ENCODE assay signal across 16 cellular contexts in genomic region chr13:46571941-46572340, GRCh38. TPM values are rescaled to one million over a fixed set of nuclear protein-coding genes. Genes with fewer than 3 reads are reported as not detected.
DNase-seq lines count a peak whose midpoint lies in the region; ATAC-seq and TF ChIP-seq lines count a peak whose summit lies in the region.
"Had no signal": no experiment of that assay in that cellular context is flagged by ENCODE, and none has a peak within 500 bp of the region (broad histone marks: within the 10 kb centered on the region; RNA-seq: fewer than 3 reads in every experiment).

No MANE protein-coding gene starts in this region.

- ATAC-seq in gastroesophageal sphincter, result no peak
- ATAC-seq: WTC11 had no signal

- H3K9me3 ChIP-seq in DOHH2 (ENCODE audit: control insufficient read depth, insufficient read depth, low read length) (no peaks in the 10 kb centered on the region), gastroesophageal sphincter (no peaks in the 10 kb centered on the region), sigmoid colon (no peaks in the 10 kb centered on the region)

- H3K36me3 ChIP-seq in DOHH2 (ENCODE audit: control insufficient read depth, low read length) (peaks cover 5% of the 10 kb centered on the region; the same call in 1 of the 2 replicates), gastroesophageal sphincter (no peaks in the 10 kb centered on the region), sigmoid colon (no peaks in the 10 kb centered on the region)

- TF ChIP-seq POLR2A in gastroesophageal sphincter (IDR thresholded peaks at IDR 0.05) (no peak), sigmoid colon (IDR thresholded peaks at IDR 0.05) (no peak)

- TF ChIP-seq CTCF in DOHH2 (IDR thresholded peaks at IDR 0.05; ENCODE audit: low read depth, low read length, poor library complexity, severe bottlenecking) (no peak), gastroesophageal sphincter (IDR thresholded peaks at IDR 0.05) (no peak), sigmoid colon (IDR thresholded peaks at IDR 0.05) (no peak)

- H4K20me1 ChIP-seq in DOHH2 (ENCODE audit: control insufficient read depth, insufficient read depth, low read depth, low read length), result peaks cover 15% of the 10 kb centered on the region

- H3K4me3 ChIP-seq in DOHH2 (ENCODE audit: low read length), result no peak overlapping the region
- no peak overlapping the region for H3K4me3 ChIP-seq in gastroesophageal sphincter
- H3K4me3 ChIP-seq in sigmoid colon, result no peak overlapping the region

- peak overlapping the region; percentile 2; the same call in 1 of the 2 replicates for H3K4me2 ChIP-seq in DOHH2 (ENCODE audit: low read length)

- TF ChIP-seq EP300 in gastroesophageal sphincter (IDR thresholded peaks at IDR 0.05) (no peak), sigmoid colon (IDR thresholded peaks at IDR 0.05) (no peak)

- no peaks in the 10 kb centered on the region for H3K9me2 ChIP-seq in DOHH2 (replicated peaks; ENCODE audit: control insufficient read depth, low read length)

- DNase-seq in NCI-H524 (lab: John Stamatoyannopoulos, UW) (peak; percentile 85 to 94), sigmoid colon (no peak), NCI-H510A treated with DMSO at 0.1 percent for 48 hours (lab: John Stamatoyannopoulos, UW) (no peak), SKM-1 treated with dmso at 0.1 percent for 144 hours (lab: John Stamatoyannopoulos, UW; ENCODE audit: unreplicated experiment) (no peak), C1 segment of cervical spinal cord (lab: John Stamatoyannopoulos, UW) (no peak), NCI-H2029 (lab: John Stamatoyannopoulos, UW) (no peak)
- DNase-seq: activated gamma-delta T cell treated with Interleukin-2 at 50 U/mL for 16 hours, AML-193, H7, hypothalamus, kidney glomerular epithelial cell, NCI-H2107, NCI-H748 treated with DMSO at 0.1 percent for 48 hours had no signal

- H3K4me1 ChIP-seq in DOHH2 (ENCODE audit: control insufficient read depth, low read length), result peaks cover 65% of the 10 kb centered on the region
- peaks cover 27 to 90% (median 28%) of the 10 kb centered on the region in 3 donors for H3K4me1 ChIP-seq in gastroesophageal sphincter
- H3K4me1 ChIP-seq in sigmoid colon, result peaks cover 0 to 73% (median 60%) of the 10 kb centered on the region in 4 donors

- H3K27me3 ChIP-seq in DOHH2 (ENCODE audit: control insufficient read depth, low read length), result no peaks in the 10 kb centered on the region
- H3K27me3 ChIP-seq in gastroesophageal sphincter, result no peaks in the 10 kb centered on the region
- H3K27me3 ChIP-seq in sigmoid colon, result no peaks in the 10 kb centered on the region

- WGBS in gastroesophageal sphincter (ENCODE audit: low coverage in 1 of 2), 2 donors, result 35 to 37% methylated on average over 4 to 5 of the region's 5 CpGs
- 69 to 76% methylated on average over 5 of the region's 5 CpGs for WGBS in sigmoid colon, 2 donors

- H3K27ac ChIP-seq in DOHH2 (ENCODE audit: low read depth, low read length) (no peak overlapping the region), gastroesophageal sphincter (peak overlapping the region in 3 of 4 donors; percentile 24 to 68 (median 64)), sigmoid colon (peak overlapping the region in 3 of 4 donors; percentile 50 to 61 (median 52))

- peaks cover 93% of the 10 kb centered on the region for H3K79me2 ChIP-seq in DOHH2 (ENCODE audit: control insufficient read depth, low read length)

- intact Hi-C loops in sigmoid colon (cut with DNase I), result no loop called here

- H3F3A ChIP-seq in DOHH2 (ENCODE audit: control insufficient read depth, insufficient read depth), result peaks cover 8% of the 10 kb centered on the region; the same call in 1 of the 2 replicates

RNA-seq across cellular contexts. Expression of gene LRCH1, which starts 19.0 kb away (rescaled TPM):
- total RNA-seq in gastroesophageal sphincter (10 to 100 TPM; 54.3 to 72.2 (median 57.4) TPM), sigmoid colon (10 to 100 TPM; 32.4 to 54.0 (median 40.7) TPM)
- polyA plus RNA-seq in sigmoid colon, result 1 to 10 TPM; 4.2 to 8.4 (median 5.1) TPM

Comparison
In these comparisons a context has a peak if more than half of its experiments do, and no peak if none do; other contexts are left out.
1. DNase-seq: peak in NCI-H524 (2 of 2); none in sigmoid colon (single experiment), NCI-H510A treated with DMSO at 0.1 percent for 48 hours (single experiment), SKM-1 treated with dmso at 0.1 percent for 144 hours (single experiment), C1 segment of cervical spinal cord (0 of 14) and NCI-H2029 (single experiment).